20 cellular contexts compared by ENCODE assay signal in the genomic region with DNA sequence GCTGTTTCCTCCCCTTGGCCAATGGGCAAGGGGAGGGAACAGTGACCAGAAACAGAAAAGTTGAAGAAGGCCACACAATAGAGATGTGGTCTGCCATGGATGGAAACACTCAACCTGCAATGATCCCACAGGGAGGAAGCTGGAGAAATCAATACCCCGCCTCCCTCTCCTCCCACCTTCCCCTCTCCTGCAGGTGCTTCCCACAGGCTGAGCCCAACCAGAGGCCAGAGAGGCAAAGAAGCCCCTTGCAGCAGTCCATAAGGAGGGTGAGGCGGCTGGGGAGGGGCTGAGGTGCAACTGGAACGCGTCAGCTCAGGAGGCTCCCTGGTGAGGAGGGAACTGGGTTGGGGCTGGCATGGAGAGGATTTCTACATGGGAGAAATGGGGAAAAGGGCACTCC.
DNase-seq lines count a peak whose midpoint lies in the region; ATAC-seq and TF ChIP-seq lines count a peak whose summit lies in the region.
"Had no signal": no experiment of that assay in that cellular context is flagged by ENCODE, and none has a peak within 500 bp of the region (broad histone marks: within the 10 kb centered on the region; RNA-seq: fewer than 3 reads in every experiment).

No MANE protein-coding gene starts in this region.

- POLR2A ChIA-PET in WTC11 (lab: Charles Lee), result no interaction called here

- no peaks in the 10 kb centered on the region for H3K9me3 ChIP-seq in suprapubic skin

- no peak for TF ChIP-seq POLR2A in suprapubic skin (IDR thresholded peaks at IDR 0.05)

- TF ChIP-seq CTCF in WTC11 (IDR thresholded peaks at IDR 0.05), result no peak
- no peak for TF ChIP-seq CTCF in suprapubic skin (IDR thresholded peaks at IDR 0.05)

- peak overlapping the region; percentile 44 for H3K27ac Mint-ChIP-seq in WTC11
- H3K27ac Mint-ChIP-seq in stimulated activated effector memory CD8-positive, alpha-beta T cell treated with anti-CD3 and anti-CD28 coated beads, Interleukin-12 subunit alpha, Interleukin-12 subunit beta, amount 100 ng/mL, for 72 hours, result peak overlapping the region; percentile 54
- H3K27ac Mint-ChIP-seq: B cell had no signal

- no peaks in the 10 kb centered on the region for H3K27me3 Mint-ChIP-seq in WTC11 (ENCODE audit: low read depth)
- H3K27me3 Mint-ChIP-seq: B cell had no signal

- no peaks in the 10 kb centered on the region for H3K4me1 ChIP-seq in suprapubic skin

- H3K36me3 ChIP-seq in suprapubic skin, result peaks cover 3% of the 10 kb centered on the region

- WGBS in suprapubic skin, result 90% methylated on average over 4 of the region's 4 CpGs

- no peak overlapping the region for H3K4me3 ChIP-seq in suprapubic skin

- H3K4me1 Mint-ChIP-seq in WTC11, result peaks cover 8% of the 10 kb centered on the region
- H3K4me1 Mint-ChIP-seq in stimulated activated effector memory CD8-positive, alpha-beta T cell treated with anti-CD3 and anti-CD28 coated beads, Interleukin-12 subunit alpha, Interleukin-12 subunit beta, amount 100 ng/mL, for 72 hours, result peaks cover 20% of the 10 kb centered on the region

- CTCF ChIA-PET in WTC11 (lab: Charles Lee), result no interaction called here

- ATAC-seq in WTC11 (peak; percentile 38; the same call in 1 of the 2 replicates), HG02623 (IDR thresholded peaks at IDR 0.05; ENCODE audit: unreplicated experiment) (no peak)
- ATAC-seq in stimulated activated effector memory CD8-positive, alpha-beta T cell treated with anti-CD3 and anti-CD28 coated beads, Interleukin-12 subunit alpha, Interleukin-12 subunit beta, amount 100 ng/mL, for 72 hours, result no peak

- no peak for TF ChIP-seq EP300 in suprapubic skin (IDR thresholded peaks at IDR 0.05)

- peaks cover 17% of the 10 kb centered on the region for H3K36me3 Mint-ChIP-seq in WTC11
- H3K36me3 Mint-ChIP-seq in stimulated activated effector memory CD8-positive, alpha-beta T cell treated with anti-CD3 and anti-CD28 coated beads, Interleukin-12 subunit alpha, Interleukin-12 subunit beta, amount 100 ng/mL, for 72 hours, result peaks cover 14% of the 10 kb centered on the region

- H3K27ac ChIP-seq in suprapubic skin, result no peak overlapping the region
- H3K27ac ChIP-seq: 22Rv1, KMS-11 had no signal

- no peaks in the 10 kb centered on the region for H3K27me3 ChIP-seq in suprapubic skin

- no peak overlapping the region for H3K4me3 Mint-ChIP-seq in WTC11
- no peak overlapping the region for H3K4me3 Mint-ChIP-seq in stimulated activated effector memory CD8-positive, alpha-beta T cell treated with anti-CD3 and anti-CD28 coated beads, Interleukin-12 subunit alpha, Interleukin-12 subunit beta, amount 100 ng/mL, for 72 hours
- H3K4me3 Mint-ChIP-seq: B cell; CD8-positive, alpha-beta memory T cell had no signal

- H3K9me3 Mint-ChIP-seq in WTC11, result no peaks in the 10 kb centered on the region
- H3K9me3 Mint-ChIP-seq in stimulated activated effector memory CD8-positive, alpha-beta T cell treated with anti-CD3 and anti-CD28 coated beads, Interleukin-12 subunit alpha, Interleukin-12 subunit beta, amount 100 ng/mL, for 72 hours, result no peaks in the 10 kb centered on the region
- H3K9me3 Mint-ChIP-seq: CD8-positive, alpha-beta memory T cell had no signal

- DNase-seq in NCI-H146 (lab: John Stamatoyannopoulos, UW) (peak; percentile 9), NCI-H146 treated with DMSO at 0.1 percent for 48 hours (lab: John Stamatoyannopoulos, UW; ENCODE audit: unreplicated experiment) (no peak), WTC11 (ENCODE audit: low spot score) (peak; percentile 17), islet precursor cell (peak; percentile 58), suprapubic skin (ENCODE audit: low spot score in 2 of 2) (no peak)
- DNase-seq in stimulated activated effector memory CD8-positive, alpha-beta T cell treated with anti-CD3 and anti-CD28 coated beads, Interleukin-12 subunit alpha, Interleukin-12 subunit beta, amount 100 ng/mL, for 72 hours (ENCODE audit: low spot score in 2 of 2), result no peak
- no peak for DNase-seq in stimulated activated CD4-positive, alpha-beta T cell treated with anti-CD3 and anti-CD28 coated beads, Interleukin-1b, Interleukin-23, amount 100 ng/mL, for 48 hours
- DNase-seq: CD8-positive, alpha-beta memory T cell; DMS79 treated with DMSO at 0.1 percent for 48 hours; GDM1; GOT3; NCI-H1092; NCI-H1694; NCI-H2171 treated with DMSO at 0.1 percent for 48 hours; NCI-H446 treated with DMSO at 0.1 percent for 48 hours; RPMI8226 had no signal

TF ChIP-seq in WTC11, 78 proteins besides CTCF, POLR2A, EP300 and RAD21 (continues in another document):
- TF ChIP-seq ZNF317 (CRISPR knock-in tag; IDR thresholded peaks at IDR 0.05; ENCODE audit: borderline replicate concordance, low read depth) (no peak), ZNF671 (CRISPR knock-in tag; IDR thresholded peaks at IDR 0.05) (no peak), GABPB1 (CRISPR knock-in tag; IDR thresholded peaks at IDR 0.05) (no peak), ETV6 (CRISPR knock-in tag; IDR thresholded peaks at IDR 0.05) (no peak), FOXK1 (CRISPR knock-in tag; IDR thresholded peaks at IDR 0.05) (no peak)
- TF ChIP-seq, protein P1, sequence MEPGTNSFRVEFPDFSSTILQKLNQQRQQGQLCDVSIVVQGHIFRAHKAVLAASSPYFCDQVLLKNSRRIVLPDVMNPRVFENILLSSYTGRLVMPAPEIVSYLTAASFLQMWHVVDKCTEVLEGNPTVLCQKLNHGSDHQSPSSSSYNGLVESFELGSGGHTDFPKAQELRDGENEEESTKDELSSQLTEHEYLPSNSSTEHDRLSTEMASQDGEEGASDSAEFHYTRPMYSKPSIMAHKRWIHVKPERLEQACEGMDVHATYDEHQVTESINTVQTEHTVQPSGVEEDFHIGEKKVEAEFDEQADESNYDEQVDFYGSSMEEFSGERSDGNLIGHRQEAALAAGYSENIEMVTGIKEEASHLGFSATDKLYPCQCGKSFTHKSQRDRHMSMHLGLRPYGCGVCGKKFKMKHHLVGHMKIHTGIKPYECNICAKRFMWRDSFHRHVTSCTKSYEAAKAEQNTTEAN (CRISPR knock-in tag; IDR thresholded peaks at IDR 0.05), result no peak
- TF ChIP-seq, protein P2, sequence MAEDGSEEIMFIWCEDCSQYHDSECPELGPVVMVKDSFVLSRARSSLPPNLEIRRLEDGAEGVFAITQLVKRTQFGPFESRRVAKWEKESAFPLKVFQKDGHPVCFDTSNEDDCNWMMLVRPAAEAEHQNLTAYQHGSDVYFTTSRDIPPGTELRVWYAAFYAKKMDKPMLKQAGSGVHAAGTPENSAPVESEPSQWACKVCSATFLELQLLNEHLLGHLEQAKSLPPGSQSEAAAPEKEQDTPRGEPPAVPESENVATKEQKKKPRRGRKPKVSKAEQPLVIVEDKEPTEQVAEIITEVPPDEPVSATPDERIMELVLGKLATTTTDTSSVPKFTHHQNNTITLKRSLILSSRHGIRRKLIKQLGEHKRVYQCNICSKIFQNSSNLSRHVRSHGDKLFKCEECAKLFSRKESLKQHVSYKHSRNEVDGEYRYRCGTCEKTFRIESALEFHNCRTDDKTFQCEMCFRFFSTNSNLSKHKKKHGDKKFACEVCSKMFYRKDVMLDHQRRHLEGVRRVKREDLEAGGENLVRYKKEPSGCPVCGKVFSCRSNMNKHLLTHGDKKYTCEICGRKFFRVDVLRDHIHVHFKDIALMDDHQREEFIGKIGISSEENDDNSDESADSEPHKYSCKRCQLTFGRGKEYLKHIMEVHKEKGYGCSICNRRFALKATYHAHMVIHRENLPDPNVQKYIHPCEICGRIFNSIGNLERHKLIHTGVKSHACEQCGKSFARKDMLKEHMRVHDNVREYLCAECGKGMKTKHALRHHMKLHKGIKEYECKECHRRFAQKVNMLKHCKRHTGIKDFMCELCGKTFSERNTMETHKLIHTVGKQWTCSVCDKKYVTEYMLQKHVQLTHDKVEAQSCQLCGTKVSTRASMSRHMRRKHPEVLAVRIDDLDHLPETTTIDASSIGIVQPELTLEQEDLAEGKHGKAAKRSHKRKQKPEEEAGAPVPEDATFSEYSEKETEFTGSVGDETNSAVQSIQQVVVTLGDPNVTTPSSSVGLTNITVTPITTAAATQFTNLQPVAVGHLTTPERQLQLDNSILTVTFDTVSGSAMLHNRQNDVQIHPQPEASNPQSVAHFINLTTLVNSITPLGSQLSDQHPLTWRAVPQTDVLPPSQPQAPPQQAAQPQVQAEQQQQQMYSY (CRISPR knock-in tag; IDR thresholded peaks at IDR 0.05), result no peak
- TF ChIP-seq, protein P3, sequence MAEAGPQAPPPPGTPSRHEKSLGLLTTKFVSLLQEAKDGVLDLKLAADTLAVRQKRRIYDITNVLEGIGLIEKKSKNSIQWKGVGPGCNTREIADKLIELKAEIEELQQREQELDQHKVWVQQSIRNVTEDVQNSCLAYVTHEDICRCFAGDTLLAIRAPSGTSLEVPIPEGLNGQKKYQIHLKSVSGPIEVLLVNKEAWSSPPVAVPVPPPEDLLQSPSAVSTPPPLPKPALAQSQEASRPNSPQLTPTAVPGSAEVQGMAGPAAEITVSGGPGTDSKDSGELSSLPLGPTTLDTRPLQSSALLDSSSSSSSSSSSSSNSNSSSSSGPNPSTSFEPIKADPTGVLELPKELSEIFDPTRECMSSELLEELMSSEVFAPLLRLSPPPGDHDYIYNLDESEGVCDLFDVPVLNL (CRISPR knock-in tag; IDR thresholded peaks at IDR 0.05; ENCODE audit: borderline replicate concordance, low read depth), result no peak
- TF ChIP-seq, protein P4, sequence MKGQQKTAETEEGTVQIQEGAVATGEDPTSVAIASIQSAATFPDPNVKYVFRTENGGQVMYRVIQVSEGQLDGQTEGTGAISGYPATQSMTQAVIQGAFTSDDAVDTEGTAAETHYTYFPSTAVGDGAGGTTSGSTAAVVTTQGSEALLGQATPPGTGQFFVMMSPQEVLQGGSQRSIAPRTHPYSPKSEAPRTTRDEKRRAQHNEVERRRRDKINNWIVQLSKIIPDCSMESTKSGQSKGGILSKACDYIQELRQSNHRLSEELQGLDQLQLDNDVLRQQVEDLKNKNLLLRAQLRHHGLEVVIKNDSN (CRISPR knock-in tag; IDR thresholded peaks at IDR 0.05), result no peak
- TF ChIP-seq, protein P5, sequence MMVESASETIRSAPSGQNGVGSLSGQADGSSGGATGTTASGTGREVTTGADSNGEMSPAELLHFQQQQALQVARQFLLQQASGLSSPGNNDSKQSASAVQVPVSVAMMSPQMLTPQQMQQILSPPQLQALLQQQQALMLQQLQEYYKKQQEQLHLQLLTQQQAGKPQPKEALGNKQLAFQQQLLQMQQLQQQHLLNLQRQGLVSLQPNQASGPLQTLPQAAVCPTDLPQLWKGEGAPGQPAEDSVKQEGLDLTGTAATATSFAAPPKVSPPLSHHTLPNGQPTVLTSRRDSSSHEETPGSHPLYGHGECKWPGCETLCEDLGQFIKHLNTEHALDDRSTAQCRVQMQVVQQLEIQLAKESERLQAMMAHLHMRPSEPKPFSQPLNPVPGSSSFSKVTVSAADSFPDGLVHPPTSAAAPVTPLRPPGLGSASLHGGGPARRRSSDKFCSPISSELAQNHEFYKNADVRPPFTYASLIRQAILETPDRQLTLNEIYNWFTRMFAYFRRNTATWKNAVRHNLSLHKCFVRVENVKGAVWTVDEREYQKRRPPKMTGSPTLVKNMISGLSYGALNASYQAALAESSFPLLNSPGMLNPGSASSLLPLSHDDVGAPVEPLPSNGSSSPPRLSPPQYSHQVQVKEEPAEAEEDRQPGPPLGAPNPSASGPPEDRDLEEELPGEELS (CRISPR knock-in tag; IDR thresholded peaks at IDR 0.05), result no peak

Comparison
In these comparisons a context has a peak if more than half of its experiments do, and no peak if none do; other contexts are left out.
1. DNase-seq: peak in NCI-H146 (single experiment), WTC11 (single experiment) and islet precursor cell (single experiment); none in NCI-H146 treated with DMSO at 0.1 percent for 48 hours (single experiment), stimulated activated effector memory CD8-positive, alpha-beta T cell treated with anti-CD3 and anti-CD28 coated beads, Interleukin-12 subunit alpha, Interleukin-12 subunit beta, amount 100 ng/mL, for 72 hours (0 of 2), suprapubic skin (0 of 2) and stimulated activated CD4-positive, alpha-beta T cell treated with anti-CD3 and anti-CD28 coated beads, Interleukin-1b, Interleukin-23, amount 100 ng/mL, for 48 hours (single experiment).